In the genomic region with DNA sequence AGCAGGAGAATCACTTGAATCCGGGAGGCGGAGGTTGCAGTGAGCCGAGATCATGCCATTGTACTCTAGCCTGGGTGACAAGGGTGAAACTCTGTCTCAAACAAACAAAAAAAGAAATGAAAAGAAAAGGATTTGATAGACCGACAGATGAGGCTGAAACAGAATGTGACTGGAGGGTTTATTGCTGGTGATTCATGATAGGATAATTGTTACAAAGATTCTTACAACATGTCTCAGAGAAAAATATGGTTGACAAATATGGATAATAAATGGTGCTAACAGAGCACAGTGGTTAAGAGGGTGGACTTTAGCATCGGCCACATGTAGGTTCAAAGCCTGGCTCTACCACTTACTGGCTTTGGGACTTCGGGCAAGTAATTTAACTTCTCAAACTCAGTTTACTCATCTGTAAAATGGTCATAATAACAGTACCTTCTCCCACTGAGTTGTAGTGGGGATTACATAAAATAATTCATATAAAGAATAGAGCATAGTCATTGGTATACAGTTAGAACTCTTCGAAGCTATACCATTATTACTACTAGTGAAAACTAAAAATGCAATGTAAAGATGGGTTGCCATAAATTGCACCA, we compare ENCODE assay signal across 20 cellular contexts.
"Had no signal": no experiment of that assay in that cellular context is flagged by ENCODE, and none has a peak within 500 bp of the region (broad histone marks: within the 10 kb centered on the region; RNA-seq: fewer than 3 reads in every experiment).

No MANE protein-coding gene starts in this region.

- H3K27ac ChIP-seq: body of pancreas, coronary artery, right atrium auricular region, transverse colon, vagina had no signal

- H3K9me3 Mint-ChIP-seq: central memory CD8-positive, alpha-beta T cell had no signal

- H3K27me3 Mint-ChIP-seq: central memory CD8-positive, alpha-beta T cell had no signal

- H3K4me3 Mint-ChIP-seq: activated T-helper 1 cell treated with anti-CD3 and anti-CD28 coated beads, Interleukin-12 subunit alpha, Interleukin-12 subunit beta, Interleukin-2, Interleukin-4 antibody, amounts not matched to agents 30 ng/mL and 10 ng/mL and 1 ng/mL, durations not matched to agents 14 hours and 24 hours and 36 hours; central memory CD8-positive, alpha-beta T cell; nephron progenitor cell had no signal

- H3K4me1 ChIP-seq: body of pancreas, transverse colon, vagina had no signal

- H3K4me3 ChIP-seq: body of pancreas, coronary artery, right atrium auricular region, transverse colon, vagina had no signal

- FAIRE-seq: frontal cortex, small intestine had no signal

- DNase-seq: activated CD4-positive, alpha-beta T cell treated with anti-CD3 and anti-CD28 coated beads for 1 hour; activated CD8-positive, alpha-beta memory T cell treated with anti-CD3 and anti-CD28 coated beads, Interleukin-2, amount 50 U/mL, for 48 hours; activated naive CD4-positive, alpha-beta T cell; amniotic stem cell; body of pancreas; head of caudate nucleus; nephron progenitor cell; occipital lobe; small intestine; stimulated activated CD4-positive, alpha-beta T cell treated with anti-CD3 and anti-CD28 coated beads, Interleukin-4, amount 100 ng/mL, for 24 hours; stimulated activated naive CD4-positive, alpha-beta T cell treated with Interleukin-2 at 50 U/mL for 16 hours; T-helper 1 cell; T1000; transverse colon had no signal

- H3K9me3 ChIP-seq: body of pancreas, right atrium auricular region, transverse colon, vagina had no signal

- ATAC-seq: body of pancreas had no signal

- H3K27me3 ChIP-seq: body of pancreas, right atrium auricular region, vagina had no signal

- H3K27ac Mint-ChIP-seq: nephron progenitor cell had no signal

- H3K36me3 ChIP-seq: right atrium auricular region, transverse colon, vagina had no signal
